1 cellular context compared by ENCODE assay signal in the genomic region with DNA sequence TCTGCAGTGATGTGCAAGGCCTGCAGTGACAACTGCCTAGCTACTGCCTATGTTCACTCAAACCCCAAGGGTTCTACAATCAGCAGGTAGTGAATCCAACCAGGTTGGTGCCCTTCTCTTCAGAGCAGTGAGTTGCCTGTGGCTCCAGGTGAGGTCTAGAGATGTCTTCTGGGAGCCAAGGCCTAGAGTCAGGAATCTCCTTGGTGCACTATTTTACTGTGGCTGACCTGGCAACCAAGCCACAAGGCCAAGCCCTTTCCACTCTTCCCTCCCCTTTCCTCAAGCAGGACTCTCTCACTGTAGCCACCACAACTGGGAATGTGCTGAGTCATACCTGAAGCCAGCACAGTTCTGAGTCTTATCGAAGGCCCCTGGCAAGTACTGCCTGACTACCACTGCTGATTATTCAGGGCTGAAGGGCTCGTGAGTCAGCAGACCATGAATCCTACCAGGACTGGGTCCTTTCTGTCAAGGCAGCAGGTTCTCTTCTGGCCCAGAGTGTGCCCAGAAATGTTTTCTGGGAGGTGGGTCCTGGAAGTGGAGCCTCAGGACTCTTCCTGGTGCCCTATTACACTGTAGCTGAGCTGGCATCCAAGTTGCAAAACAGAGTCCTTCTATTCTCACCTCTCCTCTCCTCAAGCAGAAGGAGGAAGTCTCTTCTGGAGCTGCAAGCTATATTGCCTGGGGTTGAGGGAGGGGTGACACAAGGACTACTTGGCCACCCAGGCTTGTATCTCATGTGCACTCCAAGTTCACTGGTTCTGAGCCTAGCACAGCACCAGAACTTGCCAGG.
TF ChIP-seq lines count a peak whose summit lies in the region.

No MANE protein-coding gene starts in this region.

TF ChIP-seq in K562, 482 proteins besides CTCF, POLR2A, EP300 and RAD21 (continued from another document):
- TF ChIP-seq, protein P1, sequence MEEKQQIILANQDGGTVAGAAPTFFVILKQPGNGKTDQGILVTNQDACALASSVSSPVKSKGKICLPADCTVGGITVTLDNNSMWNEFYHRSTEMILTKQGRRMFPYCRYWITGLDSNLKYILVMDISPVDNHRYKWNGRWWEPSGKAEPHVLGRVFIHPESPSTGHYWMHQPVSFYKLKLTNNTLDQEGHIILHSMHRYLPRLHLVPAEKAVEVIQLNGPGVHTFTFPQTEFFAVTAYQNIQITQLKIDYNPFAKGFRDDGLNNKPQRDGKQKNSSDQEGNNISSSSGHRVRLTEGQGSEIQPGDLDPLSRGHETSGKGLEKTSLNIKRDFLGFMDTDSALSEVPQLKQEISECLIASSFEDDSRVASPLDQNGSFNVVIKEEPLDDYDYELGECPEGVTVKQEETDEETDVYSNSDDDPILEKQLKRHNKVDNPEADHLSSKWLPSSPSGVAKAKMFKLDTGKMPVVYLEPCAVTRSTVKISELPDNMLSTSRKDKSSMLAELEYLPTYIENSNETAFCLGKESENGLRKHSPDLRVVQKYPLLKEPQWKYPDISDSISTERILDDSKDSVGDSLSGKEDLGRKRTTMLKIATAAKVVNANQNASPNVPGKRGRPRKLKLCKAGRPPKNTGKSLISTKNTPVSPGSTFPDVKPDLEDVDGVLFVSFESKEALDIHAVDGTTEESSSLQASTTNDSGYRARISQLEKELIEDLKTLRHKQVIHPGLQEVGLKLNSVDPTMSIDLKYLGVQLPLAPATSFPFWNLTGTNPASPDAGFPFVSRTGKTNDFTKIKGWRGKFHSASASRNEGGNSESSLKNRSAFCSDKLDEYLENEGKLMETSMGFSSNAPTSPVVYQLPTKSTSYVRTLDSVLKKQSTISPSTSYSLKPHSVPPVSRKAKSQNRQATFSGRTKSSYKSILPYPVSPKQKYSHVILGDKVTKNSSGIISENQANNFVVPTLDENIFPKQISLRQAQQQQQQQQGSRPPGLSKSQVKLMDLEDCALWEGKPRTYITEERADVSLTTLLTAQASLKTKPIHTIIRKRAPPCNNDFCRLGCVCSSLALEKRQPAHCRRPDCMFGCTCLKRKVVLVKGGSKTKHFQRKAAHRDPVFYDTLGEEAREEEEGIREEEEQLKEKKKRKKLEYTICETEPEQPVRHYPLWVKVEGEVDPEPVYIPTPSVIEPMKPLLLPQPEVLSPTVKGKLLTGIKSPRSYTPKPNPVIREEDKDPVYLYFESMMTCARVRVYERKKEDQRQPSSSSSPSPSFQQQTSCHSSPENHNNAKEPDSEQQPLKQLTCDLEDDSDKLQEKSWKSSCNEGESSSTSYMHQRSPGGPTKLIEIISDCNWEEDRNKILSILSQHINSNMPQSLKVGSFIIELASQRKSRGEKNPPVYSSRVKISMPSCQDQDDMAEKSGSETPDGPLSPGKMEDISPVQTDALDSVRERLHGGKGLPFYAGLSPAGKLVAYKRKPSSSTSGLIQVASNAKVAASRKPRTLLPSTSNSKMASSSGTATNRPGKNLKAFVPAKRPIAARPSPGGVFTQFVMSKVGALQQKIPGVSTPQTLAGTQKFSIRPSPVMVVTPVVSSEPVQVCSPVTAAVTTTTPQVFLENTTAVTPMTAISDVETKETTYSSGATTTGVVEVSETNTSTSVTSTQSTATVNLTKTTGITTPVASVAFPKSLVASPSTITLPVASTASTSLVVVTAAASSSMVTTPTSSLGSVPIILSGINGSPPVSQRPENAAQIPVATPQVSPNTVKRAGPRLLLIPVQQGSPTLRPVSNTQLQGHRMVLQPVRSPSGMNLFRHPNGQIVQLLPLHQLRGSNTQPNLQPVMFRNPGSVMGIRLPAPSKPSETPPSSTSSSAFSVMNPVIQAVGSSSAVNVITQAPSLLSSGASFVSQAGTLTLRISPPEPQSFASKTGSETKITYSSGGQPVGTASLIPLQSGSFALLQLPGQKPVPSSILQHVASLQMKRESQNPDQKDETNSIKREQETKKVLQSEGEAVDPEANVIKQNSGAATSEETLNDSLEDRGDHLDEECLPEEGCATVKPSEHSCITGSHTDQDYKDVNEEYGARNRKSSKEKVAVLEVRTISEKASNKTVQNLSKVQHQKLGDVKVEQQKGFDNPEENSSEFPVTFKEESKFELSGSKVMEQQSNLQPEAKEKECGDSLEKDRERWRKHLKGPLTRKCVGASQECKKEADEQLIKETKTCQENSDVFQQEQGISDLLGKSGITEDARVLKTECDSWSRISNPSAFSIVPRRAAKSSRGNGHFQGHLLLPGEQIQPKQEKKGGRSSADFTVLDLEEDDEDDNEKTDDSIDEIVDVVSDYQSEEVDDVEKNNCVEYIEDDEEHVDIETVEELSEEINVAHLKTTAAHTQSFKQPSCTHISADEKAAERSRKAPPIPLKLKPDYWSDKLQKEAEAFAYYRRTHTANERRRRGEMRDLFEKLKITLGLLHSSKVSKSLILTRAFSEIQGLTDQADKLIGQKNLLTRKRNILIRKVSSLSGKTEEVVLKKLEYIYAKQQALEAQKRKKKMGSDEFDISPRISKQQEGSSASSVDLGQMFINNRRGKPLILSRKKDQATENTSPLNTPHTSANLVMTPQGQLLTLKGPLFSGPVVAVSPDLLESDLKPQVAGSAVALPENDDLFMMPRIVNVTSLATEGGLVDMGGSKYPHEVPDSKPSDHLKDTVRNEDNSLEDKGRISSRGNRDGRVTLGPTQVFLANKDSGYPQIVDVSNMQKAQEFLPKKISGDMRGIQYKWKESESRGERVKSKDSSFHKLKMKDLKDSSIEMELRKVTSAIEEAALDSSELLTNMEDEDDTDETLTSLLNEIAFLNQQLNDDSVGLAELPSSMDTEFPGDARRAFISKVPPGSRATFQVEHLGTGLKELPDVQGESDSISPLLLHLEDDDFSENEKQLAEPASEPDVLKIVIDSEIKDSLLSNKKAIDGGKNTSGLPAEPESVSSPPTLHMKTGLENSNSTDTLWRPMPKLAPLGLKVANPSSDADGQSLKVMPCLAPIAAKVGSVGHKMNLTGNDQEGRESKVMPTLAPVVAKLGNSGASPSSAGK (IDR thresholded peaks at IDR 0.05), result peak; percentile 24; the same call in 1 of the 2 replicates
- no peak for TF ChIP-seq DIDO1 (tag; IDR thresholded peaks at IDR 0.05; ENCODE audit: low read depth)
- TF ChIP-seq KDM4B (IDR thresholded peaks at IDR 0.05; ENCODE audit: borderline replicate concordance in 2 of 2, low read depth in 1 of 2), result no peak
- no peak for TF ChIP-seq CBX2 (IDR thresholded peaks at IDR 0.05; ENCODE audit: insufficient read depth, low read length, poor library complexity, severe bottlenecking)
- TF ChIP-seq, protein P2, sequence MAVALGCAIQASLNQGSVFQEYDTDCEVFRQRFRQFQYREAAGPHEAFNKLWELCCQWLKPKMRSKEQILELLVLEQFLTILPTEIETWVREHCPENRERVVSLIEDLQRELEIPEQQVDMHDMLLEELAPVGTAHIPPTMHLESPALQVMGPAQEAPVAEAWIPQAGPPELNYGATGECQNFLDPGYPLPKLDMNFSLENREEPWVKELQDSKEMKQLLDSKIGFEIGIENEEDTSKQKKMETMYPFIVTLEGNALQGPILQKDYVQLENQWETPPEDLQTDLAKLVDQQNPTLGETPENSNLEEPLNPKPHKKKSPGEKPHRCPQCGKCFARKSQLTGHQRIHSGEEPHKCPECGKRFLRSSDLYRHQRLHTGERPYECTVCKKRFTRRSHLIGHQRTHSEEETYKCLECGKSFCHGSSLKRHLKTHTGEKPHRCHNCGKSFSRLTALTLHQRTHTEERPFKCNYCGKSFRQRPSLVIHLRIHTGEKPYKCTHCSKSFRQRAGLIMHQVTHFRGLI (CRISPR knock-in tag; IDR thresholded peaks at IDR 0.05), result no peak
- no peak for TF ChIP-seq RBM17 (IDR thresholded peaks at IDR 0.05; ENCODE audit: borderline replicate concordance, low read depth, low read length)
- TF ChIP-seq NCOA2 (IDR thresholded peaks at IDR 0.05; ENCODE audit: partially characterized antibody in 2 of 2), result no peak
- no peak for TF ChIP-seq KHSRP (IDR thresholded peaks at IDR 0.05)
- TF ChIP-seq ZNF224 (CRISPR knock-in tag; IDR thresholded peaks at IDR 0.05), result no peak
- TF ChIP-seq RAD51 (IDR thresholded peaks at IDR 0.05; ENCODE audit: borderline replicate concordance, low read depth), result no peak
- peak; percentile 78 for TF ChIP-seq NEUROD1 (IDR thresholded peaks at IDR 0.05; ENCODE audit: borderline replicate concordance, low read depth, low read length, partially characterized antibody)
- TF ChIP-seq ZFPM2 (CRISPR knock-in tag; IDR thresholded peaks at IDR 0.05), result no peak
- no peak for TF ChIP-seq ZNF408 (CRISPR knock-in tag; IDR thresholded peaks at IDR 0.05; ENCODE audit: low read depth)
- no peak for TF ChIP-seq BRD4 (IDR thresholded peaks at IDR 0.05)
- TF ChIP-seq, protein P3, sequence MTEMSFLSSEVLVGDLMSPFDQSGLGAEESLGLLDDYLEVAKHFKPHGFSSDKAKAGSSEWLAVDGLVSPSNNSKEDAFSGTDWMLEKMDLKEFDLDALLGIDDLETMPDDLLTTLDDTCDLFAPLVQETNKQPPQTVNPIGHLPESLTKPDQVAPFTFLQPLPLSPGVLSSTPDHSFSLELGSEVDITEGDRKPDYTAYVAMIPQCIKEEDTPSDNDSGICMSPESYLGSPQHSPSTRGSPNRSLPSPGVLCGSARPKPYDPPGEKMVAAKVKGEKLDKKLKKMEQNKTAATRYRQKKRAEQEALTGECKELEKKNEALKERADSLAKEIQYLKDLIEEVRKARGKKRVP (CRISPR knock-in tag; IDR thresholded peaks at IDR 0.05), result no peak
- no peak for TF ChIP-seq KDM5B (IDR thresholded peaks at IDR 0.05; ENCODE audit: insufficient replicate concordance, low read depth, low read length)
- TF ChIP-seq MCM7 (IDR thresholded peaks at IDR 0.05), result no peak
- no peak for TF ChIP-seq ZNF146 (CRISPR knock-in tag; IDR thresholded peaks at IDR 0.05; ENCODE audit: unreplicated experiment)
- TF ChIP-seq ZBTB8A (IDR thresholded peaks at IDR 0.05; ENCODE audit: partially characterized antibody), result no peak
- no peak for TF ChIP-seq NR1H2 (CRISPR knock-in tag; IDR thresholded peaks at IDR 0.05)
- no peak for TF ChIP-seq ZC3H4 (CRISPR knock-in tag; IDR thresholded peaks at IDR 0.05; ENCODE audit: borderline replicate concordance)
